Comparison of ENCODE assay signal across 1 cellular context in genomic region chr3:40524222-40524570, GRCh38.
TF ChIP-seq lines count a peak whose summit lies in the region.

No MANE protein-coding gene starts in this region.

TF ChIP-seq in HEK293, 187 proteins besides CTCF, POLR2A, EP300 and RAD21 (continued from another document):
- TF ChIP-seq ZNF747 (tag by site-specific recombination; IDR thresholded peaks at IDR 0.05), result no peak
- TF ChIP-seq HIC1 (tag by site-specific recombination; IDR thresholded peaks at IDR 0.05), result no peak
- no peak for TF ChIP-seq ZSCAN23 (tag by site-specific recombination; IDR thresholded peaks at IDR 0.05)
- no peak for TF ChIP-seq ZNF777 (tag by site-specific recombination; IDR thresholded peaks at IDR 0.05; ENCODE audit: borderline replicate concordance)
- TF ChIP-seq ZNF488 (tag by site-specific recombination; IDR thresholded peaks at IDR 0.05), result no peak
- no peak for TF ChIP-seq ZNF280D (tag by site-specific recombination; IDR thresholded peaks at IDR 0.05)
- TF ChIP-seq ZNF211 (tag by site-specific recombination; IDR thresholded peaks at IDR 0.05; ENCODE audit: low read depth), result no peak
- no peak for TF ChIP-seq ZNF146 (tag by site-specific recombination; IDR thresholded peaks at IDR 0.05)
